Comparison of ENCODE assay signal across 21 cellular contexts in genomic region chr7:102897856-102898531, GRCh38. TPM values are rescaled to one million over a fixed set of nuclear protein-coding genes. Genes with fewer than 3 reads are reported as not detected.
A peak's percentile ranks its signal among the peaks of the same experiment; 100 is the strongest.
DNase-seq lines count a peak whose midpoint lies in the region; ATAC-seq and TF ChIP-seq lines count a peak whose summit lies in the region.
"Had no signal": no experiment of that assay in that cellular context is flagged by ENCODE, and none has a peak within 500 bp of the region (broad histone marks: within the 10 kb centered on the region; RNA-seq: fewer than 3 reads in every experiment).

No MANE protein-coding gene starts in this region.

- H3K27me3 Mint-ChIP-seq in CD14-positive monocyte (ENCODE audit: low read depth in 3 of 3): peaks cover 0 to 2% (median 0%) of the 10 kb centered on the region in 3 donors
- H3K27me3 Mint-ChIP-seq: activated naive CD8-positive, alpha-beta T cell treated with anti-CD3 and anti-CD28 coated beads, Interleukin-2, amount 10 ng/mL, durations not matched to agents 7 days and 5 days; central memory CD8-positive, alpha-beta T cell had no signal

- TF ChIP-seq CTCF in CD14-positive monocyte (IDR thresholded peaks at IDR 0.05) (no peak), smooth muscle cell (IDR thresholded peaks at IDR 0.05; ENCODE audit: borderline replicate concordance, insufficient read depth, poor library complexity, severe bottlenecking) (no peak), prostate gland (IDR thresholded peaks at IDR 0.05) (no peak)

- TF ChIP-seq POLR2A in prostate gland (IDR thresholded peaks at IDR 0.05): no peak

- no peaks in the 10 kb centered on the region for H3F3A ChIP-seq in smooth muscle cell (ENCODE audit: low read depth)

- ATAC-seq in GM18873 (IDR thresholded peaks at IDR 0.05; ENCODE audit: low FRiP score, unreplicated experiment): no peak
- ATAC-seq: activated CD4-positive, CD25-positive, alpha-beta regulatory T cell treated with anti-CD3 and anti-CD28 coated beads, Interleukin-2, amount 50 U/mL, for 24 hours had no signal

- no peak overlapping the region for H3K9ac ChIP-seq in smooth muscle cell (ENCODE audit: low read depth)
- H3K9ac ChIP-seq: BLaER1 had no signal

- intact Hi-C loops in CD14-positive monocyte (cut with micrococcal nuclease) (no loop called here), prostate gland (cut with DNase I) (no loop called here)

- H3K36me3 ChIP-seq in smooth muscle cell (ENCODE audit: low read depth): no peaks in the 10 kb centered on the region
- H3K36me3 ChIP-seq in prostate gland: no peaks in the 10 kb centered on the region
- H3K36me3 ChIP-seq: BLaER1, upper lobe of left lung had no signal

- no peaks in the 10 kb centered on the region for H4K20me1 ChIP-seq in smooth muscle cell (ENCODE audit: low read depth)
- H4K20me1 ChIP-seq: BLaER1 had no signal

- H3K4me1 Mint-ChIP-seq in CD14-positive monocyte: peaks cover 68% of the 10 kb centered on the region
- H3K4me1 Mint-ChIP-seq: activated CD4-positive, alpha-beta memory T cell treated with anti-CD3 and anti-CD28 coated beads, Interleukin-2, amount 10 ng/mL, durations not matched to agents 7 days and 5 days; activated naive CD8-positive, alpha-beta T cell treated with anti-CD3 and anti-CD28 coated beads, Interleukin-2, amount 10 ng/mL, durations not matched to agents 7 days and 5 days; central memory CD8-positive, alpha-beta T cell had no signal

- H3K27ac ChIP-seq in smooth muscle cell (ENCODE audit: low read depth): no peak overlapping the region
- no peak overlapping the region for H3K27ac ChIP-seq in prostate gland
- H3K27ac ChIP-seq: BLaER1, upper lobe of left lung had no signal

- H3K4me1 ChIP-seq in smooth muscle cell (ENCODE audit: low read depth) (no peaks in the 10 kb centered on the region), prostate gland (replicated peaks) (no peaks in the 10 kb centered on the region)

- H3K27me3 ChIP-seq in smooth muscle cell (ENCODE audit: low read depth) (no peaks in the 10 kb centered on the region), prostate gland (replicated peaks; ENCODE audit: insufficient read depth) (no peaks in the 10 kb centered on the region)
- H3K27me3 ChIP-seq: BLaER1, upper lobe of left lung had no signal

- H3K4me2 ChIP-seq in smooth muscle cell: no peak overlapping the region
- H3K4me2 ChIP-seq: BLaER1 had no signal

- no peaks in the 10 kb centered on the region for H3K36me3 Mint-ChIP-seq in CD14-positive monocyte
- H3K36me3 Mint-ChIP-seq: activated naive CD8-positive, alpha-beta T cell treated with anti-CD3 and anti-CD28 coated beads, Interleukin-2, amount 10 ng/mL, durations not matched to agents 7 days and 5 days had no signal

- no peak overlapping the region for H2AFZ ChIP-seq in smooth muscle cell (ENCODE audit: low read depth)

- peaks cover 0 to 5% (median 3%) of the 10 kb centered on the region in 7 donors for H3K9me3 Mint-ChIP-seq in CD14-positive monocyte
- H3K9me3 Mint-ChIP-seq: activated CD4-positive, alpha-beta memory T cell treated with anti-CD3 and anti-CD28 coated beads, Interleukin-2, amount 10 ng/mL, durations not matched to agents 7 days and 5 days; activated naive CD8-positive, alpha-beta T cell treated with anti-CD3 and anti-CD28 coated beads, Interleukin-2, amount 10 ng/mL, durations not matched to agents 7 days and 5 days; central memory CD8-positive, alpha-beta T cell had no signal

- WGBS in smooth muscle cell (ENCODE audit: low lambda C conversion rate): 96% methylated on average over 5 of the region's 5 CpGs
- WGBS in prostate gland: 59% methylated on average over 5 of the region's 5 CpGs

- DNase-seq in CD14-positive monocyte (ENCODE audit: low spot score) (no peak), Kasumi-1 (lab: John Stamatoyannopoulos, UW) (peak; percentile 67 to 68), SKM-1 treated with dmso at 0.1 percent for 144 hours (lab: John Stamatoyannopoulos, UW; ENCODE audit: unreplicated experiment) (peak; percentile 82), left kidney (ENCODE audit: low read depth, low spot score) (peak; percentile 3), smooth muscle cell (lab: John Stamatoyannopoulos, UW; ENCODE audit: unreplicated experiment) (no peak), prostate gland (ENCODE audit: low spot score) (no peak), DMS 273 treated with DMSO at 0.1 percent for 48 hours (lab: John Stamatoyannopoulos, UW) (no peak)
- DNase-seq: ACHN; activated CD4-positive, alpha-beta memory T cell treated with anti-CD3 and anti-CD28 coated beads, Interleukin-2, amount 10 ng/mL, durations not matched to agents 7 days and 5 days; activated effector memory CD4-positive, alpha-beta T cell treated with Interleukin-2 at 50 U/mL for 16 hours; activated naive CD8-positive, alpha-beta T cell treated with anti-CD3 and anti-CD28 coated beads, Interleukin-2, amount 10 ng/mL, durations not matched to agents 7 days and 5 days; H7; mammary epithelial cell; NCI-H2081 treated with DMSO at 0.1 percent for 48 hours; NK-92 treated with Interleukin-12 subunit alpha and Interleukin-12 subunit beta, amount 100 ng/mL, for 24 hours; occipital lobe had no signal

- H3K27ac Mint-ChIP-seq in CD14-positive monocyte: peak overlapping the region; percentile 75 to 96 (median 90)
- H3K27ac Mint-ChIP-seq: activated CD4-positive, alpha-beta memory T cell treated with anti-CD3 and anti-CD28 coated beads, Interleukin-2, amount 10 ng/mL, durations not matched to agents 7 days and 5 days; activated naive CD8-positive, alpha-beta T cell treated with anti-CD3 and anti-CD28 coated beads, Interleukin-2, amount 10 ng/mL, durations not matched to agents 7 days and 5 days had no signal

- no peaks in the 10 kb centered on the region for H3K9me3 ChIP-seq in smooth muscle cell (replicated peaks; ENCODE audit: low read depth)
- H3K9me3 ChIP-seq in prostate gland: no peaks in the 10 kb centered on the region
- H3K9me3 ChIP-seq: BLaER1, upper lobe of left lung had no signal

- peak overlapping the region; percentile 4 to 11 for H3K4me3 Mint-ChIP-seq in CD14-positive monocyte
- H3K4me3 Mint-ChIP-seq: activated CD4-positive, alpha-beta memory T cell treated with anti-CD3 and anti-CD28 coated beads, Interleukin-2, amount 10 ng/mL, durations not matched to agents 7 days and 5 days; activated naive CD8-positive, alpha-beta T cell treated with anti-CD3 and anti-CD28 coated beads, Interleukin-2, amount 10 ng/mL, durations not matched to agents 7 days and 5 days; central memory CD8-positive, alpha-beta T cell had no signal

- H3K4me3 ChIP-seq in smooth muscle cell (no peak overlapping the region), prostate gland (no peak overlapping the region)
- H3K4me3 ChIP-seq: BLaER1, upper lobe of left lung had no signal

- H3K79me2 ChIP-seq in smooth muscle cell (ENCODE audit: low read depth): no peaks in the 10 kb centered on the region

RNA-seq across cellular contexts. Expression of gene LRRC17, which starts 14.8 kb away (rescaled TPM):
- not detected for polyA plus RNA-seq in CD14-positive monocyte
- 14.7 and 23.0 TPM in 2 replicates for total RNA-seq in smooth muscle cell
- polyA plus RNA-seq in smooth muscle cell: 5.5 and 6.2 TPM in 2 replicates
- total RNA-seq in prostate gland: 1 to 10 TPM; 1.0 to 9.8 TPM
- total RNA-seq: activated naive CD8-positive, alpha-beta T cell treated with anti-CD3 and anti-CD28 coated beads, Interleukin-2, amount 10 ng/mL, durations not matched to agents 7 days and 5 days had no signal

Comparison
In these comparisons a context has a peak if more than half of its experiments do, and no peak if none do; other contexts are left out.
1. DNase-seq: peak in Kasumi-1 (2 of 2), SKM-1 treated with dmso at 0.1 percent for 144 hours (single experiment) and left kidney (single experiment); none in CD14-positive monocyte (single experiment), smooth muscle cell (single experiment), prostate gland (single experiment) and DMS 273 treated with DMSO at 0.1 percent for 48 hours (single experiment).